17 cellular contexts compared by ENCODE assay signal in genomic region chr6:41642960-41643898, GRCh38. TPM values are rescaled to one million over a fixed set of nuclear protein-coding genes. Genes with fewer than 3 reads are reported as not detected.
A peak's percentile ranks its signal among the peaks of the same experiment; 100 is the strongest.
DNase-seq lines count a peak whose midpoint lies in the region; ATAC-seq and TF ChIP-seq lines count a peak whose summit lies in the region.
"Had no signal": no experiment of that assay in that cellular context is flagged by ENCODE, and none has a peak within 500 bp of the region (broad histone marks: within the 10 kb centered on the region; RNA-seq: fewer than 3 reads in every experiment).

No MANE protein-coding gene starts in this region.

- ATAC-seq in foreskin keratinocyte (no peak), HG03460 (IDR thresholded peaks at IDR 0.05; ENCODE audit: unreplicated experiment) (no peak), HG02610 (IDR thresholded peaks at IDR 0.05; ENCODE audit: unreplicated experiment) (no peak)
- ATAC-seq: left lung, Right ventricle myocardium inferior had no signal

- H3K36me3 ChIP-seq in BLaER1 treated with 17β-estradiol and CSF1 and Interleukin-3, amounts not matched to agents 10 nM and 100 nM, result peaks cover 0 to 67% (median 47%) of the 10 kb centered on the region in 11 experiments; a peak in 20 of 22 replicates
- H3K36me3 ChIP-seq in SJCRH30, result peaks cover 25% of the 10 kb centered on the region
- H3K36me3 ChIP-seq: left lung, right atrium auricular region had no signal

- peaks cover 35 to 72% (median 63%) of the 10 kb centered on the region in 10 experiments for H3K4me1 ChIP-seq in BLaER1 treated with 17β-estradiol and CSF1 and Interleukin-3, amounts not matched to agents 10 nM and 100 nM
- peaks cover 72% of the 10 kb centered on the region for H3K4me1 ChIP-seq in SJCRH30
- peaks cover 21% of the 10 kb centered on the region for H3K4me1 ChIP-seq in foreskin keratinocyte

- H3K4me3 ChIP-seq in BLaER1 treated with 17β-estradiol and CSF1 and Interleukin-3, amounts not matched to agents 10 nM and 100 nM, result peak overlapping the region in 3 of 10 experiments; percentile 3 to 25 (median 12); a peak in 3 of 20 replicates
- no peak overlapping the region for H3K4me3 ChIP-seq in SJCRH30
- H3K4me3 ChIP-seq: left lung, right atrium auricular region had no signal

- H3K9ac ChIP-seq in BLaER1 treated with 17β-estradiol and CSF1 and Interleukin-3, amounts not matched to agents 10 nM and 100 nM, result peak overlapping the region in 8 of 11 experiments; percentile 2 to 68 (median 32); a peak in 6 of 22 replicates

- H4K20me1 ChIP-seq in BLaER1 treated with 17β-estradiol and CSF1 and Interleukin-3, amounts not matched to agents 10 nM and 100 nM, result peaks cover 0 to 85% (median 66%) of the 10 kb centered on the region in 11 experiments; a peak in 16 of 22 replicates

- H3K27ac ChIP-seq in BLaER1 treated with 17β-estradiol and CSF1 and Interleukin-3, amounts not matched to agents 10 nM and 100 nM, result peak overlapping the region in 8 of 11 experiments; percentile 25 to 62 (median 45); a peak in 14 of 22 replicates
- H3K27ac ChIP-seq in SJCRH30, result peak overlapping the region; percentile 34
- H3K27ac ChIP-seq in epithelial cell of prostate, result peak overlapping the region; percentile 17
- no peak overlapping the region for H3K27ac ChIP-seq in foreskin keratinocyte
- H3K27ac ChIP-seq: left lung, right atrium auricular region had no signal

- H3K9me3 ChIP-seq in BLaER1 treated with 17β-estradiol and CSF1 and Interleukin-3, amounts not matched to agents 10 nM and 100 nM (replicated peaks in 1 of 11), result no peaks in the 10 kb centered on the region
- no peaks in the 10 kb centered on the region for H3K9me3 ChIP-seq in SJCRH30 (replicated peaks)
- H3K9me3 ChIP-seq: left lung, right atrium auricular region had no signal

- H3K4me1 Mint-ChIP-seq in nephron progenitor cell, result peaks cover 80% of the 10 kb centered on the region

- peaks cover 33% of the 10 kb centered on the region for H3K36me3 Mint-ChIP-seq in nephron progenitor cell (ENCODE audit: low read depth)
- H3K36me3 Mint-ChIP-seq: activated naive CD8-positive, alpha-beta T cell treated with anti-CD3 and anti-CD28 coated beads for 36 hours had no signal

- TF ChIP-seq CTCF in nephron progenitor cell (IDR thresholded peaks at IDR 0.05), result no peak
- TF ChIP-seq CTCF in foreskin keratinocyte (conservative IDR thresholded peaks at IDR 0.05), result no peak

- H3K27ac Mint-ChIP-seq in nephron progenitor cell, result peak overlapping the region; percentile 84
- H3K27ac Mint-ChIP-seq: activated naive CD8-positive, alpha-beta T cell treated with anti-CD3 and anti-CD28 coated beads for 36 hours had no signal

- peak overlapping the region; percentile 74 for H3K4me3 Mint-ChIP-seq in nephron progenitor cell
- H3K4me3 Mint-ChIP-seq: activated naive CD8-positive, alpha-beta T cell treated with anti-CD3 and anti-CD28 coated beads for 36 hours had no signal

- DNase-seq in SJCRH30 (no peak), epithelial cell of prostate (ENCODE audit: low read depth, low spot score) (no peak), nephron progenitor cell (no peak), foreskin keratinocyte (no peak), SW480 (ENCODE audit: low spot score) (no peak)
- DNase-seq: activated CD4-positive, alpha-beta T cell treated with anti-CD3 and anti-CD28 coated beads for 4 hours; activated naive CD8-positive, alpha-beta T cell treated with anti-CD3 and anti-CD28 coated beads for 36 hours; GF-D8; Kasumi-1; left lung; nucleus accumbens; stimulated activated CD4-positive, alpha-beta T cell treated with anti-CD3 and anti-CD28 coated beads, Interleukin-15, amount 100 ng/mL, for 24 hours had no signal

- H3K27me3 ChIP-seq in BLaER1 treated with 17β-estradiol and CSF1 and Interleukin-3, amounts not matched to agents 10 nM and 100 nM, result no peaks in the 10 kb centered on the region
- H3K27me3 ChIP-seq in SJCRH30, result no peaks in the 10 kb centered on the region
- no peaks in the 10 kb centered on the region for H3K27me3 ChIP-seq in foreskin keratinocyte

- peak overlapping the region; percentile 72 to 99 (median 94) for H3K4me2 ChIP-seq in BLaER1 treated with 17β-estradiol and CSF1 and Interleukin-3, amounts not matched to agents 10 nM and 100 nM

- H3K9me3 Mint-ChIP-seq in nephron progenitor cell, result no peaks in the 10 kb centered on the region
- H3K9me3 Mint-ChIP-seq: activated naive CD8-positive, alpha-beta T cell treated with anti-CD3 and anti-CD28 coated beads for 36 hours had no signal

- peaks cover 3% of the 10 kb centered on the region for H3K27me3 Mint-ChIP-seq in nephron progenitor cell (ENCODE audit: low read depth, poor library complexity)

RNA-seq across cellular contexts. Expression of gene MDFI, which starts 5.0 kb away (rescaled TPM):
- 166 and 176 TPM in 2 replicates for total RNA-seq in SJCRH30 (2014; rRNA removed; shearing (Covaris generic))
- 150 and 170 TPM in 2 replicates for total RNA-seq in foreskin keratinocyte
- 172 and 181 TPM in 2 replicates for polyA plus RNA-seq in foreskin keratinocyte
- total RNA-seq: activated naive CD8-positive, alpha-beta T cell treated with anti-CD3 and anti-CD28 coated beads for 36 hours had no signal
